17 cellular contexts compared by ENCODE assay signal in the genomic region with DNA sequence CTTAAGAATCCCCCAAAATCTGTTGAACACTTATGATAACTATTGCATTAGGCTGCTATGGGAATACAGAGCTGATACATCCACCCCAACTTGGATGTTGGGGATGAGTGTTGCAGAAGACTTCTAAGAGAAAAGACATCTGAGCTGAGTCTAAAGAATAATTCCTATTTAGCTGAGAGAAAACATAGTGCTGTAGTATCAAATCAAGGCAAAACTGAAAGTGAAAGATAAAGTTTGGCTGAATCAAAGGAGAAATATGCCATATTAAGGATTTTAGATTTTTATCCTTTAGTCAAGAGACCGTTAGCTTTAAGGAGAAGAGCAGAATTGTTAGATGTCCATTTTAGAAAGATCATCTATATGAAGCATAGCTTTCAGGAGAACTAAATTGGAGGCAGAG.
DNase-seq lines count a peak whose midpoint lies in the region; ATAC-seq, FAIRE-seq and TF ChIP-seq lines count a peak whose summit lies in the region.
"Had no signal": no experiment of that assay in that cellular context is flagged by ENCODE, and none has a peak within 500 bp of the region (broad histone marks: within the 10 kb centered on the region; RNA-seq: fewer than 3 reads in every experiment).

No MANE protein-coding gene starts in this region.

- H3K79me2 ChIP-seq in HepG2 (ENCODE audit: insufficient read depth, low read length), result no peaks in the 10 kb centered on the region

- no peaks in the 10 kb centered on the region for H3K27me3 ChIP-seq in liver (ENCODE audit: control insufficient read depth in 4 of 4, insufficient read depth in 4 of 4, low read length in 3 of 4)
- H3K27me3 ChIP-seq in HepG2 (ENCODE audit: control insufficient read depth in 1 of 2, insufficient read depth in 2 of 2, low read length in 2 of 2), result no peaks in the 10 kb centered on the region
- H3K27me3 ChIP-seq: SJCRH30 had no signal

- DNase-seq in HepG2 (ENCODE audit: low spot score) (no peak), OCI-M1 (lab: John Stamatoyannopoulos, UW) (peak; percentile 64), fibroblast of the aortic adventitia (ENCODE audit: low read depth) (peak; percentile 2), GM12891 (ENCODE audit: insufficient read length, low spot score) (no peak), NCI-H526 treated with DMSO at 0.1 percent for 48 hours (lab: John Stamatoyannopoulos, UW) (no peak)
- DNase-seq in activated naive CD4-positive, alpha-beta T cell treated with anti-CD3 and anti-CD28 coated beads, Interleukin-2, amount 10 ng/mL, durations not matched to agents 7 days and 5 days, result no peak
- DNase-seq: CD4-positive, alpha-beta T cell; KBM-7; NCI-H1105 treated with DMSO at 0.1 percent for 48 hours; NCI-H187; NCI-H82; SJCRH30 had no signal

- no peaks in the 10 kb centered on the region for H3K36me3 Mint-ChIP-seq in activated naive CD4-positive, alpha-beta T cell treated with anti-CD3 and anti-CD28 coated beads, Interleukin-2, amount 10 ng/mL, durations not matched to agents 7 days and 5 days

- WGBS in liver, result 49% methylated on average over 1 of the region's 1 CpG
- 0% methylated on average over 1 of the region's 1 CpG for WGBS in HepG2 (ENCODE audit: low lambda C conversion rate)

- no peak for TF ChIP-seq POLR2A in HepG2 (IDR thresholded peaks at IDR 0.05; ENCODE audit: insufficient read depth in 1 of 2, low read depth in 2 of 2, low read length in 2 of 2)
- no peak for TF ChIP-seq POLR2A in GM12891 (IDR thresholded peaks at IDR 0.05; ENCODE audit: low read depth, low read length)

- H3K9me3 ChIP-seq in liver (ENCODE audit: control insufficient read depth in 4 of 4, low read length in 3 of 4) (no peaks in the 10 kb centered on the region), HepG2 (ENCODE audit: low read length) (no peaks in the 10 kb centered on the region; the same call in 1 of the 2 replicates)
- H3K9me3 ChIP-seq: SJCRH30 had no signal

- no peak overlapping the region for H3K27ac ChIP-seq in liver (ENCODE audit: low read depth in 1 of 2, low read length in 2 of 2)
- H3K27ac ChIP-seq in HepG2 (ENCODE audit: extremely low read length, insufficient read depth, low read length), result no peak overlapping the region
- H3K27ac ChIP-seq: RWPE1, SJCRH30 had no signal

- POLR2A ChIA-PET in HepG2 (lab: Yijun Ruan, JAX), result no interaction called here

- no peaks in the 10 kb centered on the region for H3K27me3 Mint-ChIP-seq in activated naive CD4-positive, alpha-beta T cell treated with anti-CD3 and anti-CD28 coated beads, Interleukin-2, amount 10 ng/mL, durations not matched to agents 7 days and 5 days
- H3K27me3 Mint-ChIP-seq: B cell; CD4-positive, alpha-beta T cell had no signal

- H3K36me3 ChIP-seq in liver (ENCODE audit: control insufficient read depth in 4 of 4, insufficient read depth in 3 of 4, low read depth in 1 of 4, low read length in 3 of 4) (no peaks in the 10 kb centered on the region), HepG2 (replicated peaks in 1 of 2; ENCODE audit: control insufficient read depth in 1 of 2, insufficient read depth in 2 of 2, low read length in 2 of 2) (no peaks in the 10 kb centered on the region)
- H3K36me3 ChIP-seq: SJCRH30 had no signal

- H3K9ac ChIP-seq in liver (ENCODE audit: low read depth in 1 of 2, low read length in 2 of 2) (peak overlapping the region in 1 of 2 donors; percentile 21), HepG2 (ENCODE audit: insufficient read depth, low read depth, low read length) (no peak overlapping the region)

- BruUV-seq in HepG2 (replicated peaks; lab: Mats Ljungman, UMichigan), result no TSS peak

- no peak overlapping the region for H3K4me2 ChIP-seq in HepG2 (ENCODE audit: low read depth, low read length)

- no peak overlapping the region for H3K4me3 Mint-ChIP-seq in activated naive CD4-positive, alpha-beta T cell treated with anti-CD3 and anti-CD28 coated beads, Interleukin-2, amount 10 ng/mL, durations not matched to agents 7 days and 5 days
- H3K4me3 Mint-ChIP-seq: B cell; CD4-positive, alpha-beta T cell had no signal

- H3K4me1 ChIP-seq in liver (ENCODE audit: control insufficient read depth in 4 of 4, insufficient read depth in 4 of 4, low read length in 3 of 4) (peaks cover 0 to 4% (median 3%) of the 10 kb centered on the region in 4 donors), HepG2 (ENCODE audit: insufficient read depth, low read length) (no peaks in the 10 kb centered on the region)
- H3K4me1 ChIP-seq: SJCRH30 had no signal

- TF ChIP-seq EP300 in HepG2 (IDR thresholded peaks at IDR 0.05; ENCODE audit: low read depth in 2 of 2, low read length in 2 of 2) (no peak), HepG2 (CRISPR knock-in tag; IDR thresholded peaks at IDR 0.05; ENCODE audit: borderline replicate concordance) (no peak)

- ATAC-seq in HepG2, result no peak
- ATAC-seq in GM18502 (IDR thresholded peaks at IDR 0.05; ENCODE audit: poor library complexity, unreplicated experiment), result no peak

- TF ChIP-seq CTCF in liver (IDR thresholded peaks at IDR 0.05; ENCODE audit: low read depth, low read length, missing input control) (no peak), HepG2 (CRISPR knock-in tag; IDR thresholded peaks at IDR 0.05) (no peak), fibroblast of the aortic adventitia (IDR thresholded peaks at IDR 0.05; ENCODE audit: insufficient read depth, low read length) (no peak)

- intact Hi-C loops in HepG2 (cut with micrococcal nuclease; ENCODE audit: unreplicated experiment), result no loop called here

- no peak for TF ChIP-seq RAD21 in liver (IDR thresholded peaks at IDR 0.05)
- TF ChIP-seq RAD21 in HepG2 (CRISPR knock-in tag; IDR thresholded peaks at IDR 0.05), result no peak

- no peaks in the 10 kb centered on the region for H3K9me3 Mint-ChIP-seq in activated naive CD4-positive, alpha-beta T cell treated with anti-CD3 and anti-CD28 coated beads, Interleukin-2, amount 10 ng/mL, durations not matched to agents 7 days and 5 days

- no peaks in the 10 kb centered on the region for H3K4me1 Mint-ChIP-seq in activated naive CD4-positive, alpha-beta T cell treated with anti-CD3 and anti-CD28 coated beads, Interleukin-2, amount 10 ng/mL, durations not matched to agents 7 days and 5 days
- H3K4me1 Mint-ChIP-seq: B cell had no signal

- H2AFZ ChIP-seq in HepG2 (ENCODE audit: low read length), result no peak overlapping the region

- in situ Hi-C loops in HepG2 (cut with HindIII; ENCODE audit: extremely low pct_ligation_motif_present, low pct_unique_long_range_greater_than_20kb), result no loop called here

- CTCF ChIA-PET in HepG2 (lab: Yijun Ruan, JAX; ENCODE audit: low intra/inter-chr PET ratio, low total read pairs), result no interaction called here
- CTCF ChIA-PET in activated naive CD4-positive, alpha-beta T cell treated with anti-CD3 and anti-CD28 coated beads, Interleukin-2, amount 10 ng/mL, durations not matched to agents 7 days and 5 days (lab: Charles Lee), result interaction anchor here (1.0 kb wide), 1 partner anchor 10 kb away, joined by 4 read pairs; no protein-coding TSS in a partner anchor

- FAIRE-seq in HepG2 (lab: Jason Lieb, UNC) (no peak), GM12891 (lab: Jason Lieb, UNC) (no peak)
- FAIRE-seq: D721Med had no signal

- H3K4me3 ChIP-seq in liver (ENCODE audit: low read depth in 1 of 3, low read length in 3 of 3), result peak overlapping the region; percentile 21 to 49 (median 45)
- H3K4me3 ChIP-seq in HepG2 (replicated peaks in 1 of 3; ENCODE audit: insufficient read depth in 1 of 3, low read depth in 2 of 3, low read length in 3 of 3), result no peak overlapping the region
- peak overlapping the region; percentile 3 for H3K4me3 ChIP-seq in fibroblast of the aortic adventitia (ENCODE audit: low read depth, low read length)
- H3K4me3 ChIP-seq: SJCRH30 had no signal

- H3K27ac Mint-ChIP-seq in activated naive CD4-positive, alpha-beta T cell treated with anti-CD3 and anti-CD28 coated beads, Interleukin-2, amount 10 ng/mL, durations not matched to agents 7 days and 5 days, result no peak overlapping the region
- H3K27ac Mint-ChIP-seq: B cell; CD4-positive, alpha-beta T cell had no signal

- H4K20me1 ChIP-seq in HepG2 (ENCODE audit: insufficient read depth, low read length), result no peaks in the 10 kb centered on the region

TF ChIP-seq in liver, 16 proteins besides CTCF, POLR2A, EP300 and RAD21:
- TF ChIP-seq HNF4A (conservative IDR thresholded peaks at IDR 0.05) (no peak), JUND (IDR thresholded peaks at IDR 0.05) (no peak), NR2F2 (IDR thresholded peaks at IDR 0.05) (no peak), FOXA1 (IDR thresholded peaks at IDR 0.05) (no peak), HNF4G (IDR thresholded peaks at IDR 0.05) (no peak)
- TF ChIP-seq, protein P1, sequence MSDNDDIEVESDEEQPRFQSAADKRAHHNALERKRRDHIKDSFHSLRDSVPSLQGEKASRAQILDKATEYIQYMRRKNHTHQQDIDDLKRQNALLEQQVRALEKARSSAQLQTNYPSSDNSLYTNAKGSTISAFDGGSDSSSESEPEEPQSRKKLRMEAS (IDR thresholded peaks at IDR 0.05), result no peak

TF ChIP-seq in HepG2, 621 proteins besides CTCF, POLR2A, EP300 and RAD21 (continues in another document):
- TF ChIP-seq RELA (CRISPR knock-in tag; IDR thresholded peaks at IDR 0.05) (no peak), RBM22 (optimal IDR thresholded peaks at IDR 0.05; ENCODE audit: low read length) (no peak), ZNF616 (CRISPR knock-in tag; IDR thresholded peaks at IDR 0.05; ENCODE audit: low read depth) (no peak), ARHGAP35 (CRISPR knock-in tag; IDR thresholded peaks at IDR 0.05; ENCODE audit: borderline replicate concordance) (no peak), STAG1 (CRISPR knock-in tag; IDR thresholded peaks at IDR 0.05) (no peak), PLRG1 (conservative IDR thresholded peaks at IDR 0.05) (no peak), THYN1 (CRISPR knock-in tag; IDR thresholded peaks at IDR 0.05; ENCODE audit: borderline replicate concordance, low read depth) (no peak), ZZZ3 (CRISPR knock-in tag; IDR thresholded peaks at IDR 0.05; ENCODE audit: borderline replicate concordance) (no peak), YY1 (IDR thresholded peaks at IDR 0.05; ENCODE audit: insufficient read depth, insufficient replicate concordance, low read depth, low read length) (no peak), TBX3 (IDR thresholded peaks at IDR 0.05; ENCODE audit: borderline replicate concordance) (no peak)

TF ChIP-seq in GM12891, 5 proteins besides CTCF, POLR2A, EP300 and RAD21:
- no peak for TF ChIP-seq SPI1 (IDR thresholded peaks at IDR 0.05; ENCODE audit: low read depth, low read length)
- TF ChIP-seq POLR2AphosphoS5 (IDR thresholded peaks at IDR 0.05; ENCODE audit: low read depth, low read length), result no peak
- no peak for TF ChIP-seq TAF1 (IDR thresholded peaks at IDR 0.05; ENCODE audit: low read depth, low read length)

Comparison
In these comparisons a context has a peak if more than half of its experiments do, and no peak if none do; other contexts are left out.
1. H3K4me3 ChIP-seq: peak in liver (3 of 3) and fibroblast of the aortic adventitia (single experiment); none in HepG2 (0 of 3).
2. DNase-seq: peak in OCI-M1 (single experiment) and fibroblast of the aortic adventitia (single experiment); none in HepG2 (single experiment), GM12891 (single experiment), NCI-H526 treated with DMSO at 0.1 percent for 48 hours (single experiment) and activated naive CD4-positive, alpha-beta T cell treated with anti-CD3 and anti-CD28 coated beads, Interleukin-2, amount 10 ng/mL, durations not matched to agents 7 days and 5 days (single experiment).